In genomic region chr10:80204801-80205477, GRCh38 we compare ENCODE assay signal across 8 cellular contexts. TPM values are rescaled to one million over a fixed set of nuclear protein-coding genes. Genes with fewer than 3 reads are reported as not detected.
DNase-seq lines count a peak whose midpoint lies in the region; ATAC-seq and TF ChIP-seq lines count a peak whose summit lies in the region.

No MANE protein-coding gene starts in this region.

- H2AK5ac ChIP-seq in trophoblast cell (ENCODE audit: low read length): peak overlapping the region; percentile 58

- no CpG with 5 or more reads among the region's 63 CpGs for WGBS in trophoblast cell (ENCODE audit: extremely low coverage, insufficient coverage, insufficient read length)

- H2BK12ac ChIP-seq in trophoblast cell (ENCODE audit: low read length): no peak overlapping the region

- peak overlapping the region; percentile 84 for H3K27ac ChIP-seq in trophoblast cell (ENCODE audit: low read depth, low read length)

- peaks cover 5% of the 10 kb centered on the region for H3K36me3 Mint-ChIP-seq in glutamatergic neuron (ENCODE audit: unreplicated experiment)

- peak overlapping the region; percentile 84 for H2BK120ac ChIP-seq in trophoblast cell (ENCODE audit: insufficient read depth, low read length, poor library complexity)

- ATAC-seq in GM21717 (IDR thresholded peaks at IDR 0.05; ENCODE audit: unreplicated experiment): peak; percentile 29

- peaks cover 9% of the 10 kb centered on the region for H3K4me1 Mint-ChIP-seq in glutamatergic neuron (ENCODE audit: low read depth, unreplicated experiment)

- H3K27me3 Mint-ChIP-seq in glutamatergic neuron (ENCODE audit: unreplicated experiment): peaks cover 4% of the 10 kb centered on the region

- no peak overlapping the region for H3K23ac ChIP-seq in trophoblast cell (ENCODE audit: low read length)

- H3K18ac ChIP-seq in trophoblast cell (ENCODE audit: low read length): peak overlapping the region; percentile 99

- peak overlapping the region; percentile 89 for H2AFZ ChIP-seq in trophoblast cell (ENCODE audit: insufficient read depth, low read length, poor library complexity)

- H3K36me3 ChIP-seq in GM06990 (ENCODE audit: control insufficient read depth, insufficient read depth, low read length) (no peaks in the 10 kb centered on the region), trophoblast cell (ENCODE audit: control insufficient read depth in 1 of 2, insufficient read depth in 2 of 2, low read length in 2 of 2) (peaks cover 2 to 5% of the 10 kb centered on the region in 2 experiments)

- peaks cover 9% of the 10 kb centered on the region for H3K9me3 Mint-ChIP-seq in glutamatergic neuron (ENCODE audit: unreplicated experiment)

- H4K8ac ChIP-seq in trophoblast cell (ENCODE audit: low read depth, low read length): peak overlapping the region; percentile 93

- peak overlapping the region; percentile 97 for H3K4ac ChIP-seq in trophoblast cell (ENCODE audit: low read depth, low read length)

- H3K79me2 ChIP-seq in trophoblast cell (ENCODE audit: control insufficient read depth, insufficient read depth, low read length, poor library complexity): peaks cover 33% of the 10 kb centered on the region

- H3K4me3 ChIP-seq in GM06990 (replicated peaks; ENCODE audit: low read depth, low read length) (peak overlapping the region; percentile 69), trophoblast cell (ENCODE audit: low read depth, low read length) (peak overlapping the region; percentile 85)

- H3K27me3 ChIP-seq in GM06990 (replicated peaks; ENCODE audit: control insufficient read depth, insufficient read depth, low read length): no peaks in the 10 kb centered on the region
- H3K27me3 ChIP-seq in trophoblast cell (ENCODE audit: insufficient read depth, low read length): no peaks in the 10 kb centered on the region

- peak overlapping the region; percentile 25 for H3K4me3 Mint-ChIP-seq in glutamatergic neuron (ENCODE audit: unreplicated experiment)

- peaks cover 25% of the 10 kb centered on the region for H3K79me1 ChIP-seq in trophoblast cell (ENCODE audit: low read length)

- H2BK5ac ChIP-seq in trophoblast cell (ENCODE audit: low read depth, low read length, poor library complexity): peak overlapping the region; percentile 87

- peak overlapping the region; percentile 93 for H4K91ac ChIP-seq in trophoblast cell (ENCODE audit: low read depth, low read length)

- DNase-seq in GM06990 (ENCODE audit: extremely low read depth, insufficient read length) (peak; percentile 66), KG1 (lab: John Stamatoyannopoulos, UW) (peak; percentile 54), activated gamma-delta T cell (lab: John Stamatoyannopoulos, UW) (peak; percentile 58), glutamatergic neuron (no peak), trophoblast cell (peak in 1 of 2 donors; percentile 37), medulla oblongata (ENCODE audit: extremely low spot score) (no peak), SKM-1 (lab: John Stamatoyannopoulos, UW; ENCODE audit: unreplicated experiment) (no peak)

- peak overlapping the region; percentile 91 for H3K9ac ChIP-seq in trophoblast cell (ENCODE audit: low read length)

- TF ChIP-seq CTCF in GM06990 (IDR thresholded peaks at IDR 0.05; ENCODE audit: insufficient read depth, low read length, poor library complexity, severe bottlenecking): no peak
- TF ChIP-seq CTCF in glutamatergic neuron (IDR thresholded peaks at IDR 0.05; ENCODE audit: partially characterized antibody, unreplicated experiment): no peak

- H3K27ac Mint-ChIP-seq in glutamatergic neuron (ENCODE audit: unreplicated experiment): no peak overlapping the region

- H3K4me1 ChIP-seq in trophoblast cell (ENCODE audit: control insufficient read depth in 1 of 2, insufficient read depth in 2 of 2, low read length in 2 of 2): peaks cover 17 to 34% of the 10 kb centered on the region in 2 experiments

- peak overlapping the region; percentile 85 for H3K4me2 ChIP-seq in trophoblast cell (ENCODE audit: low read length)

- H4K12ac ChIP-seq in trophoblast cell (ENCODE audit: low read depth, low read length): peak overlapping the region; percentile 83

- peaks cover 3% of the 10 kb centered on the region for H3K9me3 ChIP-seq in trophoblast cell (ENCODE audit: insufficient read depth, low read depth, low read length)

- H3K14ac ChIP-seq in trophoblast cell (ENCODE audit: low read length): peak overlapping the region; percentile 98

RNA-seq across cellular contexts. Expression of gene ANXA11, which starts 0.4 kb away (rescaled TPM):
- total RNA-seq in glutamatergic neuron (ENCODE audit: unreplicated experiment): 2.3 TPM
- polyA plus RNA-seq in trophoblast cell (2013): 460 and 504 TPM in 2 replicates

Comparison
In these comparisons a context has a peak if more than half of its experiments do, and no peak if none do; other contexts are left out.
1. DNase-seq: peak in GM06990 (single experiment), KG1 (single experiment) and activated gamma-delta T cell (single experiment); none in glutamatergic neuron (single experiment), medulla oblongata (single experiment) and SKM-1 (single experiment).